In the genomic region with DNA sequence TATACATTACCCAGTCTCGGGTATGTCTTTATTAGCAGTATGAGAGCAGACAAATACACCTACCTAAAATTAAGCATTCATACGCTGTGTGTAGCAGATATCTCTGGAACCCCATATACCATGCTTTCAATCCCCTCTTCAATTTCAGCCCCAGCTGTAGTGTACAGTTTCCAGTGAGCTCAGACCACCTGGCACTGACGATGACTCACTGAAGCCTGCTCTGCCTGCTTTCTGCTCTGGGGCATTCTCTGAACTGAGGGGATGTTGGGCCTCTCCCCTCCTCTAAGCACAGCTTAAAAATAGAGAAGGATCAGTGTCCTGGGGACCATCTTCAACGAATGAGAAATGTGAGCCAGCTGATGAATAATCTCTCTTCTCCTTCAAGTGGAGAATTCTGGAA, we compare ENCODE assay signal across 16 cellular contexts. TPM values are rescaled to one million over a fixed set of nuclear protein-coding genes. Genes with fewer than 3 reads are reported as not detected.
DNase-seq lines count a peak whose midpoint lies in the region; ATAC-seq lines count a peak whose summit lies in the region.
"Had no signal": no experiment of that assay in that cellular context is flagged by ENCODE, and none has a peak within 500 bp of the region (broad histone marks: within the 10 kb centered on the region; RNA-seq: fewer than 3 reads in every experiment).

No MANE protein-coding gene starts in this region.

- intact Hi-C loops in naive thymus-derived CD4-positive, alpha-beta T cell (cut with micrococcal nuclease) = loop anchor here in 1 of 2 donors (1.0 kb wide), 1 partner anchor 22 kb away; no protein-coding TSS in a partner anchor

- CTCF ChIA-PET in naive thymus-derived CD4-positive, alpha-beta T cell (lab: Charles Lee) = no interaction called here

- peaks cover 6% of the 10 kb centered on the region for H3K27me3 Mint-ChIP-seq in activated naive CD8-positive, alpha-beta T cell treated with anti-CD3 and anti-CD28 coated beads, Interleukin-2, amount 50 U/mL, for 24 hours
- peaks cover 0 to 21% (median 2%) of the 10 kb centered on the region in 5 donors for H3K27me3 Mint-ChIP-seq in naive thymus-derived CD4-positive, alpha-beta T cell

- H3K4me3 ChIP-seq in naive thymus-derived CD4-positive, alpha-beta T cell (ENCODE audit: low read length) = no peak overlapping the region

- ATAC-seq in activated naive CD8-positive, alpha-beta T cell treated with anti-CD3 and anti-CD28 coated beads, Interleukin-2, amount 50 U/mL, for 24 hours = peak; percentile 93
- peak; percentile 24 for ATAC-seq in naive thymus-derived CD4-positive, alpha-beta T cell
- ATAC-seq in GM21529 (IDR thresholded peaks at IDR 0.05; ENCODE audit: unreplicated experiment) (no peak), GM21619 (IDR thresholded peaks at IDR 0.05; ENCODE audit: unreplicated experiment) (no peak)

- peak overlapping the region; percentile 27 for H3K4me3 Mint-ChIP-seq in activated naive CD8-positive, alpha-beta T cell treated with anti-CD3 and anti-CD28 coated beads, Interleukin-2, amount 50 U/mL, for 24 hours
- H3K4me3 Mint-ChIP-seq in naive thymus-derived CD4-positive, alpha-beta T cell = no peak overlapping the region

- no peaks in the 10 kb centered on the region for H3K27me3 ChIP-seq in naive thymus-derived CD4-positive, alpha-beta T cell (ENCODE audit: control insufficient read depth in 2 of 2, insufficient read depth in 2 of 2, low read length in 2 of 2)

- H3K4me1 Mint-ChIP-seq in activated naive CD8-positive, alpha-beta T cell treated with anti-CD3 and anti-CD28 coated beads, Interleukin-2, amount 50 U/mL, for 24 hours = peaks cover 16% of the 10 kb centered on the region
- H3K4me1 Mint-ChIP-seq in naive thymus-derived CD4-positive, alpha-beta T cell = peaks cover 0 to 11% (median 7%) of the 10 kb centered on the region in 7 donors

- DNase-seq in EL = peak; percentile 34
- DNase-seq in LHCN-M2 (ENCODE audit: low read depth) = peak; percentile 72
- no peak for DNase-seq in activated naive CD8-positive, alpha-beta T cell treated with anti-CD3 and anti-CD28 coated beads, Interleukin-2, amount 50 U/mL, for 24 hours
- no peak for DNase-seq in naive thymus-derived CD4-positive, alpha-beta T cell
- no peak for DNase-seq in NCI-H187 (lab: John Stamatoyannopoulos, UW)
- DNase-seq: activated naive CD4-positive, alpha-beta T cell; DMS79; naive B cell; NCI-H187 treated with DMSO at 0.1 percent for 48 hours; NK-92 treated with Interleukin-12 subunit alpha and Interleukin-12 subunit beta, amount 100 ng/mL, for 24 hours had no signal

- POLR2A ChIA-PET in naive thymus-derived CD4-positive, alpha-beta T cell (lab: Charles Lee) = interaction anchor here (0.7 kb wide), 1 partner anchor 869 kb away, joined by 6 read pairs; no protein-coding TSS in a partner anchor

- no peaks in the 10 kb centered on the region for H3K36me3 ChIP-seq in naive thymus-derived CD4-positive, alpha-beta T cell (ENCODE audit: control insufficient read depth in 2 of 3, insufficient read depth in 3 of 3, low read length in 3 of 3)

- H3K27ac Mint-ChIP-seq in activated naive CD8-positive, alpha-beta T cell treated with anti-CD3 and anti-CD28 coated beads, Interleukin-2, amount 50 U/mL, for 24 hours = peak overlapping the region; percentile 95
- peak overlapping the region in 1 of 9 donors; percentile 70 for H3K27ac Mint-ChIP-seq in naive thymus-derived CD4-positive, alpha-beta T cell

- no peak overlapping the region for H3K27ac ChIP-seq in naive thymus-derived CD4-positive, alpha-beta T cell (ENCODE audit: low read depth, low read length)

- H3K4me1 ChIP-seq in naive thymus-derived CD4-positive, alpha-beta T cell (ENCODE audit: control insufficient read depth in 2 of 2, insufficient read depth in 2 of 2, low read length in 2 of 2) = peaks cover 0 to 5% of the 10 kb centered on the region in 2 donors

- H3K9me3 Mint-ChIP-seq in activated naive CD8-positive, alpha-beta T cell treated with anti-CD3 and anti-CD28 coated beads, Interleukin-2, amount 50 U/mL, for 24 hours = peaks cover 4% of the 10 kb centered on the region
- H3K9me3 Mint-ChIP-seq in naive thymus-derived CD4-positive, alpha-beta T cell = peaks cover 0 to 4% (median 0%) of the 10 kb centered on the region in 11 donors

- peaks cover 13% of the 10 kb centered on the region for H3K36me3 Mint-ChIP-seq in activated naive CD8-positive, alpha-beta T cell treated with anti-CD3 and anti-CD28 coated beads, Interleukin-2, amount 50 U/mL, for 24 hours (ENCODE audit: low read depth)
- H3K36me3 Mint-ChIP-seq in naive thymus-derived CD4-positive, alpha-beta T cell = no peaks in the 10 kb centered on the region
- H3K36me3 Mint-ChIP-seq: IgD-negative memory B cell, naive B cell had no signal

- H3K9me3 ChIP-seq in naive thymus-derived CD4-positive, alpha-beta T cell (ENCODE audit: control insufficient read depth in 2 of 3, low read length in 3 of 3) = no peaks in the 10 kb centered on the region

RNA-seq across cellular contexts. Expression of a gene that starts 8.7 kb away (rescaled TPM):
- 1.3 and 2.3 TPM in 2 replicates for total RNA-seq in LHCN-M2 (2014; rRNA removed)
- 2.9 TPM for polyA plus RNA-seq in LHCN-M2 (2012)
- total RNA-seq in naive thymus-derived CD4-positive, alpha-beta T cell = 1 to 10 TPM in 2 of 5 experiments, under 1 TPM in 1, not detected in 2; 0.36 to 1.9 (median 1.4) TPM
- polyA plus RNA-seq in naive thymus-derived CD4-positive, alpha-beta T cell = not detected
- total RNA-seq: fibroblast of lung had no signal
- polyA plus RNA-seq: IgD-negative memory B cell had no signal

RNA-seq across cellular contexts. Expression of a gene that starts 59.3 kb away (rescaled TPM):
- not detected in 2 replicates for total RNA-seq in LHCN-M2 (2014; rRNA removed)
- polyA plus RNA-seq in LHCN-M2 (2012) = not detected
- not detected for total RNA-seq in naive thymus-derived CD4-positive, alpha-beta T cell
- polyA plus RNA-seq in naive thymus-derived CD4-positive, alpha-beta T cell = not detected
- total RNA-seq: chondrocyte, fibroblast of lung had no signal
- polyA plus RNA-seq: fibroblast of lung, IgD-negative memory B cell, thymus had no signal

Comparison
In these comparisons a context has a peak if more than half of its experiments do, and no peak if none do; other contexts are left out.
1. DNase-seq: peak in EL (single experiment) and LHCN-M2 (single experiment); none in activated naive CD8-positive, alpha-beta T cell treated with anti-CD3 and anti-CD28 coated beads, Interleukin-2, amount 50 U/mL, for 24 hours (single experiment), naive thymus-derived CD4-positive, alpha-beta T cell (0 of 9) and NCI-H187 (0 of 2).
2. ATAC-seq: peak in activated naive CD8-positive, alpha-beta T cell treated with anti-CD3 and anti-CD28 coated beads, Interleukin-2, amount 50 U/mL, for 24 hours (single experiment) and naive thymus-derived CD4-positive, alpha-beta T cell (single experiment); none in GM21529 (single experiment) and GM21619 (single experiment).